In the genomic region with DNA sequence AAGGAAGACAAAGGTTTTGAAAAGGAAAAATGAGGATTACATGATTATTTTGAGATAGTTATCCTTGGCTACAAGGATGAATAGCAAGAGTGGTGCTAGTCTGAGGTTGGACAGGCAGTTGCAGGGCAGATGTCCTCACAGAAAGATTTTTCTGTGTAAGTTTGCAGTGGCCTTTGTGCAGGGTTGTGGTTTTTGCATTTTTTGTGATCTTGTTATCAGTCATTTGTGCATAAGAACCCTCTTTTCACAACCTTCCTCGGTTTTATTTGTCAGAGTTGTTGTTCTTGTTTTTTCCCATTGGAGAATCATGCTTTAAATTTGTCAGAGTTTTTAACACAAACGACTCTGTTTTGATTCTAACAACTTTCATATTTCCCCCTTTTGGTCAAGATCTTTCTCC, we compare ENCODE assay signal across 10 cellular contexts. TPM values are rescaled to one million over a fixed set of nuclear protein-coding genes. Genes with fewer than 3 reads are reported as not detected.
DNase-seq lines count a peak whose midpoint lies in the region; TF ChIP-seq lines count a peak whose summit lies in the region.
"Had no signal": no experiment of that assay in that cellular context is flagged by ENCODE, and none has a peak within 500 bp of the region (broad histone marks: within the 10 kb centered on the region; RNA-seq: fewer than 3 reads in every experiment).

No MANE protein-coding gene starts in this region.

- H3K9me3 Mint-ChIP-seq in CD14-positive monocyte, result peaks cover 0 to 2% (median 0%) of the 10 kb centered on the region in 7 donors
- no peaks in the 10 kb centered on the region for H3K9me3 Mint-ChIP-seq in HFFc6
- H3K9me3 Mint-ChIP-seq in activated naive CD8-positive, alpha-beta T cell (ENCODE audit: low read depth), result no peaks in the 10 kb centered on the region
- H3K9me3 Mint-ChIP-seq in mesothelial cell of epicardium, result no peaks in the 10 kb centered on the region

- WGBS in suprapubic skin, result 60% methylated on average over 2 of the region's 2 CpGs

- H3K27me3 Mint-ChIP-seq in CD14-positive monocyte (ENCODE audit: low read depth in 3 of 3) (no peaks in the 10 kb centered on the region), HFFc6 (ENCODE audit: insufficient read depth) (no peaks in the 10 kb centered on the region), mesothelial cell of epicardium (ENCODE audit: low read depth) (no peaks in the 10 kb centered on the region)
- no peaks in the 10 kb centered on the region for H3K27me3 Mint-ChIP-seq in activated naive CD8-positive, alpha-beta T cell

- no peak for DNase-seq in CD14-positive monocyte (ENCODE audit: low spot score)
- no peak for DNase-seq in HFFc6
- DNase-seq in mesothelial cell of epicardium (ENCODE audit: low spot score in 2 of 2, unreplicated experiment in 2 of 2), result no peak
- DNase-seq in GM13976 (ENCODE audit: low spot score), result no peak
- no peak for DNase-seq in suprapubic skin (ENCODE audit: low spot score in 2 of 2)
- DNase-seq in SHP77 (lab: John Stamatoyannopoulos, UW), result no peak
- DNase-seq in SK-N-DZ (ENCODE audit: low spot score), result no peak
- DNase-seq: amygdala, NCI-H2081 treated with DMSO at 0.1 percent for 48 hours had no signal

- H3K27me3 ChIP-seq in suprapubic skin, result no peaks in the 10 kb centered on the region

- H3K4me3 ChIP-seq in suprapubic skin, result no peak overlapping the region

- H3K4me1 Mint-ChIP-seq in CD14-positive monocyte (peaks cover 42% of the 10 kb centered on the region), HFFc6 (ENCODE audit: low read depth) (peaks cover 27% of the 10 kb centered on the region), mesothelial cell of epicardium (peaks cover 27% of the 10 kb centered on the region)
- peaks cover 41% of the 10 kb centered on the region for H3K4me1 Mint-ChIP-seq in activated naive CD8-positive, alpha-beta T cell (ENCODE audit: low read depth)

- H3K4me1 ChIP-seq in suprapubic skin, result peaks cover 31% of the 10 kb centered on the region

- no peak overlapping the region for H3K27ac ChIP-seq in suprapubic skin

- no peaks in the 10 kb centered on the region for H3K36me3 ChIP-seq in suprapubic skin

- in situ Hi-C loops in GM13976 (cut with MboI; ENCODE audit: low sequenced_read_pairs, unreplicated experiment), result no loop called here

- no peak for TF ChIP-seq EP300 in suprapubic skin (IDR thresholded peaks at IDR 0.05)

- H3K27ac Mint-ChIP-seq in CD14-positive monocyte, result peak overlapping the region in 3 of 7 donors; percentile 1 to 99 (median 14)
- H3K27ac Mint-ChIP-seq in HFFc6, result no peak overlapping the region
- H3K27ac Mint-ChIP-seq in activated naive CD8-positive, alpha-beta T cell, result peak overlapping the region; percentile 95
- H3K27ac Mint-ChIP-seq in mesothelial cell of epicardium, result peak overlapping the region; percentile 98

- TF ChIP-seq POLR2A in suprapubic skin (IDR thresholded peaks at IDR 0.05), result no peak

- peaks cover 4 to 5% of the 10 kb centered on the region in 2 donors for H3K36me3 Mint-ChIP-seq in CD14-positive monocyte
- H3K36me3 Mint-ChIP-seq in HFFc6 (ENCODE audit: low read depth), result no peaks in the 10 kb centered on the region
- H3K36me3 Mint-ChIP-seq in activated naive CD8-positive, alpha-beta T cell, result no peaks in the 10 kb centered on the region
- H3K36me3 Mint-ChIP-seq in mesothelial cell of epicardium, result peaks cover 2% of the 10 kb centered on the region

- no peak for TF ChIP-seq CTCF in CD14-positive monocyte (IDR thresholded peaks at IDR 0.05)
- no peak for TF ChIP-seq CTCF in HFFc6 (IDR thresholded peaks at IDR 0.05)
- TF ChIP-seq CTCF in mesothelial cell of epicardium (IDR thresholded peaks at IDR 0.05; ENCODE audit: unreplicated experiment), result no peak
- no peak for TF ChIP-seq CTCF in GM13976 (IDR thresholded peaks at IDR 0.05; ENCODE audit: borderline replicate concordance, control extremely low read depth, extremely low read depth, insufficient read depth, missing control alignments)
- TF ChIP-seq CTCF in suprapubic skin (IDR thresholded peaks at IDR 0.05), result no peak

- H3K4me3 Mint-ChIP-seq in CD14-positive monocyte, result peak overlapping the region; percentile 97 to 99
- H3K4me3 Mint-ChIP-seq in HFFc6, result peak overlapping the region; percentile 90
- H3K4me3 Mint-ChIP-seq in activated naive CD8-positive, alpha-beta T cell, result peak overlapping the region; percentile 96
- H3K4me3 Mint-ChIP-seq in mesothelial cell of epicardium, result peak overlapping the region; percentile 97

- intact Hi-C loops in CD14-positive monocyte (cut with micrococcal nuclease), result loop anchor here (2.0 to 5.0 kb wide), 5 partner anchors 21 to 55 kb away; no protein-coding TSS in a partner anchor

- no peaks in the 10 kb centered on the region for H3K9me3 ChIP-seq in suprapubic skin

RNA-seq across cellular contexts. Expression of a gene that starts 1.4 kb away (rescaled TPM):
- 1 to 10 TPM; 2.1 to 2.4 TPM for polyA plus RNA-seq in CD14-positive monocyte
- total RNA-seq in HFFc6 (2021; fragmentation: NEBNext Ultra II Directional; extraction: Animal tissue kit (Norgen Biotek cat#: 25700)), result 10 to 100 TPM in 2 of 6 experiments, 1 to 10 TPM in 4; 8.9 to 10.4 (median 9.1) TPM
- 16.9 to 19.1 TPM (median 18.4 TPM) in 3 replicates for total RNA-seq in mesothelial cell of epicardium
- 10 to 100 TPM; 10.1 to 22.0 (median 15.2) TPM for total RNA-seq in suprapubic skin
- polyA plus RNA-seq in SK-N-DZ (2014; cell fraction: cytosol; rRNA removed), result 7.3 and 13.7 TPM in 2 replicates
- 4.9 and 6.8 TPM in 2 replicates for polyA plus RNA-seq in SK-N-DZ (2014; cell fraction: nucleus; rRNA removed)

RNA-seq across cellular contexts. Expression of a gene that starts 31.0 kb away (rescaled TPM):
- 10 to 100 TPM; 22.2 to 25.1 TPM for polyA plus RNA-seq in CD14-positive monocyte
- total RNA-seq in HFFc6 (2021; fragmentation: NEBNext Ultra II Directional; extraction: Animal tissue kit (Norgen Biotek cat#: 25700)), result 10 to 100 TPM; 29.3 to 42.1 (median 37.6) TPM
- total RNA-seq in mesothelial cell of epicardium, result 127 to 130 TPM (median 129 TPM) in 3 replicates
- 100 to 1,000 TPM in 3 of 4 donors, 10 to 100 TPM in 1; 97.5 to 160 (median 146) TPM for total RNA-seq in suprapubic skin
- polyA plus RNA-seq in SK-N-DZ (2014; cell fraction: cytosol; rRNA removed), result 118 and 140 TPM in 2 replicates
- polyA plus RNA-seq in SK-N-DZ (2014; cell fraction: nucleus; rRNA removed), result 116 and 149 TPM in 2 replicates
